ENCODE assay signal across 1 cellular context in genomic region chr2:227455200-227455599, GRCh38.
TF ChIP-seq lines count a peak whose summit lies in the region.

No MANE protein-coding gene starts in this region.

TF ChIP-seq in SK-N-SH, 30 proteins besides CTCF, POLR2A, EP300 and RAD21 (continued from another document):
- TF ChIP-seq ZBTB33 (IDR thresholded peaks at IDR 0.05; ENCODE audit: borderline replicate concordance, low read depth), result no peak
